In the genomic region with DNA sequence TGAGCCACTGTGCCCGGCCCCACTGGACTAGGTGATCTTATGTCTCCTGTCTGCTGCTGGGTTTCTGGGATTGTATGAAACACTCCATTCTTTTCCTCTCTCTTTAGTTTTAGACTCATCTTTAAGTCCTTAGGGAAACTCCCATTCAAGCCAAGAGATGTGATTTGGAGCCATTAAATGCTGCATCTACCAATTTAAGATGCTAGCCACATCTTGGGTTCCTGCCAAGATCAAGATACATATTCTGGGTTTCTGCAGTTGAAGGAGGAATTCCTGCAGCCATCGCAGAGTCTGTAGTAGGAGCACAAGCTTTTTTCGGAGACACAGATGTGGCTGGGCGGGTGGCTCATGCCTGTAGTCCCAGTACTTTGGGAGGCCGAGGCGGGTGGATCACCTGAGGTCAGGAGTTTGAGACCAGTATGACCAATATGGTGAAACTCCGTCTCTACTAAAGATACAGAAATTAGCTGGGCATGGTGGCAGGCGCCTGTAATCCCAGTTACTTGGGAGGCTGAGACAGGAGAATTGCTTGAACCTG, we compare ENCODE assay signal across 21 cellular contexts. TPM values are rescaled to one million over a fixed set of nuclear protein-coding genes. Genes with fewer than 3 reads are reported as not detected.
DNase-seq lines count a peak whose midpoint lies in the region; ATAC-seq and TF ChIP-seq lines count a peak whose summit lies in the region.
"Had no signal": no experiment of that assay in that cellular context is flagged by ENCODE, and none has a peak within 500 bp of the region (broad histone marks: within the 10 kb centered on the region; RNA-seq: fewer than 3 reads in every experiment).

No MANE protein-coding gene starts in this region.

- no peaks in the 10 kb centered on the region for H3K9me3 ChIP-seq in HCT116 (ENCODE audit: control insufficient read depth in 1 of 2, insufficient read depth in 1 of 2, low read depth in 1 of 2, low read length in 2 of 2)
- no peaks in the 10 kb centered on the region for H3K9me3 ChIP-seq in subcutaneous abdominal adipose tissue (ENCODE audit: control insufficient read depth in 5 of 5, low read length in 5 of 5)
- no peaks in the 10 kb centered on the region for H3K9me3 ChIP-seq in naive thymus-derived CD4-positive, alpha-beta T cell (ENCODE audit: control insufficient read depth in 2 of 3, low read length in 3 of 3)
- H3K9me3 ChIP-seq: HAP-1, MG63, SK-N-SH had no signal

- CTCF ChIA-PET in HCT116 (lab: Charles Lee) = interaction anchor here (1.0 to 1.6 kb wide), 2 partner anchors 100 to 135 kb away, joined by 3 to 10 read pairs; partner anchors contain the start of gene TOR2A
- CTCF ChIA-PET in naive thymus-derived CD4-positive, alpha-beta T cell (lab: Charles Lee) = no interaction called here

- TF ChIP-seq RAD21 in HCT116 (IDR thresholded peaks at IDR 0.05; ENCODE audit: low read depth) = no peak

- no peak for TF ChIP-seq POLR2A in HCT116 (IDR thresholded peaks at IDR 0.05; ENCODE audit: borderline replicate concordance, extremely low read depth, insufficient read depth, insufficient read length)

- H3K79me2 ChIP-seq in GM23338 (replicated peaks; ENCODE audit: insufficient read depth) (peaks cover 56% of the 10 kb centered on the region), HCT116 (ENCODE audit: insufficient read depth, low read length) (no peaks in the 10 kb centered on the region)

- H3K4me2 ChIP-seq in GM23338 (no peak overlapping the region), HCT116 (ENCODE audit: low read length) (no peak overlapping the region)
- H3K4me2 ChIP-seq: SK-N-SH had no signal

- no peak overlapping the region for H3K9ac ChIP-seq in HCT116 (ENCODE audit: low read length)
- no peak overlapping the region for H3K9ac ChIP-seq in subcutaneous abdominal adipose tissue (ENCODE audit: low read length in 5 of 5)
- H3K9ac ChIP-seq: SK-N-SH had no signal

- no peak for TF ChIP-seq CTCF in GM23338 (conservative IDR thresholded peaks at IDR 0.05; ENCODE audit: low read depth in 2 of 2)
- TF ChIP-seq CTCF in HCT116 (IDR thresholded peaks at IDR 0.05 in 2 of 3, conservative IDR thresholded peaks at IDR 0.05 in 1 of 3; ENCODE audit: borderline replicate concordance in 1 of 3, insufficient read depth in 1 of 3, low read depth in 2 of 3, low read length in 2 of 3) = no peak
- TF ChIP-seq CTCF in choroid plexus epithelial cell (conservative IDR thresholded peaks at IDR 0.05; ENCODE audit: low read depth, low read length) = no peak

- no peak overlapping the region for H3K4me3 Mint-ChIP-seq in GM23338
- H3K4me3 Mint-ChIP-seq in naive thymus-derived CD4-positive, alpha-beta T cell = no peak overlapping the region
- H3K4me3 Mint-ChIP-seq: CD14-positive monocyte, IgD-negative memory B cell had no signal

- 0 out of 2 replicates have a peak overlapping the region, but pooled peaks have one; percentile 21 for H3K27ac Mint-ChIP-seq in GM23338
- no peak overlapping the region for H3K27ac Mint-ChIP-seq in naive thymus-derived CD4-positive, alpha-beta T cell
- H3K27ac Mint-ChIP-seq: CD14-positive monocyte, IgD-negative memory B cell had no signal

- H3K4me1 ChIP-seq in GM23338 (ENCODE audit: insufficient read depth) (peaks cover 19% of the 10 kb centered on the region), HCT116 (ENCODE audit: control insufficient read depth in 1 of 2, insufficient read depth in 2 of 2, low read length in 2 of 2) (peaks cover 9 to 12% of the 10 kb centered on the region in 2 experiments; a peak in 3 of 4 replicates), subcutaneous abdominal adipose tissue (ENCODE audit: control insufficient read depth in 5 of 5, insufficient read depth in 5 of 5, low read length in 5 of 5) (peaks cover 0 to 33% (median 11%) of the 10 kb centered on the region in 5 donors)
- H3K4me1 ChIP-seq in naive thymus-derived CD4-positive, alpha-beta T cell (ENCODE audit: control insufficient read depth in 2 of 2, insufficient read depth in 2 of 2, low read length in 2 of 2) = peaks cover 0 to 6% of the 10 kb centered on the region in 2 donors

- no peak for ATAC-seq in GM23338
- 0 out of 2 replicates have a peak, but pooled peaks have one; percentile 32 for ATAC-seq in HCT116
- no peak for ATAC-seq in naive thymus-derived CD4-positive, alpha-beta T cell

- intact Hi-C loops in HCT116 (cut with micrococcal nuclease) = no loop called here
- intact Hi-C loops in naive thymus-derived CD4-positive, alpha-beta T cell (cut with micrococcal nuclease) = no loop called here

- H3K27ac ChIP-seq in GM23338 (ENCODE audit: low read depth) (no peak overlapping the region), HCT116 (ENCODE audit: low read depth, low read length) (no peak overlapping the region), subcutaneous abdominal adipose tissue (ENCODE audit: low read depth, low read length) (peak overlapping the region; percentile 26)
- H3K27ac ChIP-seq in naive thymus-derived CD4-positive, alpha-beta T cell (ENCODE audit: low read depth, low read length) = no peak overlapping the region

- H3K36me3 ChIP-seq in GM23338 (ENCODE audit: insufficient read depth) (no peaks in the 10 kb centered on the region), HCT116 (ENCODE audit: control insufficient read depth in 1 of 2, insufficient read depth in 2 of 2, low read length in 2 of 2) (no peaks in the 10 kb centered on the region), subcutaneous abdominal adipose tissue (ENCODE audit: control insufficient read depth in 5 of 5, insufficient read depth in 5 of 5, low read length in 5 of 5) (no peaks in the 10 kb centered on the region)
- H3K36me3 ChIP-seq in naive thymus-derived CD4-positive, alpha-beta T cell (ENCODE audit: control insufficient read depth in 2 of 3, insufficient read depth in 3 of 3, low read length in 3 of 3) = no peaks in the 10 kb centered on the region
- H3K36me3 ChIP-seq: HAP-1, MG63 had no signal

- H3K4me3 ChIP-seq in GM23338 = no peak overlapping the region
- no peak overlapping the region for H3K4me3 ChIP-seq in HCT116 (replicated peaks in 1 of 2; ENCODE audit: low read depth in 1 of 2, low read length in 2 of 2)
- H3K4me3 ChIP-seq in choroid plexus epithelial cell (ENCODE audit: low read depth, low read length) = no peak overlapping the region
- H3K4me3 ChIP-seq in subcutaneous abdominal adipose tissue (ENCODE audit: low read depth in 1 of 5, low read length in 5 of 5) = no peak overlapping the region
- no peak overlapping the region for H3K4me3 ChIP-seq in naive thymus-derived CD4-positive, alpha-beta T cell (ENCODE audit: low read length)
- H3K4me3 ChIP-seq: HAP-1, MG63 had no signal

- POLR2A ChIA-PET in HCT116 (lab: Charles Lee) = no interaction called here
- POLR2A ChIA-PET in naive thymus-derived CD4-positive, alpha-beta T cell (lab: Charles Lee) = interaction anchor here (0.7 kb wide), 1 partner anchor 28 kb away, joined by 5 read pairs; no protein-coding TSS in a partner anchor

- no TSS peak for BruUV-seq in HCT116 (replicated peaks; lab: Mats Ljungman, UMichigan)

- H3K27me3 Mint-ChIP-seq in GM23338 (ENCODE audit: insufficient read depth, low read depth, poor library complexity) = peaks cover 9% of the 10 kb centered on the region
- no peaks in the 10 kb centered on the region for H3K27me3 Mint-ChIP-seq in naive thymus-derived CD4-positive, alpha-beta T cell

- H3K36me3 Mint-ChIP-seq in GM23338 (ENCODE audit: low read depth) = no peaks in the 10 kb centered on the region
- H3K36me3 Mint-ChIP-seq in naive thymus-derived CD4-positive, alpha-beta T cell = no peaks in the 10 kb centered on the region
- H3K36me3 Mint-ChIP-seq: CD14-positive monocyte, IgD-negative memory B cell had no signal

- 0 out of 2 replicates have a peak, but pooled peaks cover 5% of the 10 kb centered on the region for H3F3A ChIP-seq in GM23338 (replicated peaks; ENCODE audit: low read depth)

- no peaks in the 10 kb centered on the region for H3K9me3 Mint-ChIP-seq in GM23338
- no peaks in the 10 kb centered on the region for H3K9me3 Mint-ChIP-seq in naive thymus-derived CD4-positive, alpha-beta T cell

- H3K9me2 ChIP-seq in GM23338 (ENCODE audit: insufficient read depth) (no peaks in the 10 kb centered on the region), HCT116 (ENCODE audit: insufficient read depth) (no peaks in the 10 kb centered on the region)
- H3K9me2 ChIP-seq: SK-N-SH had no signal

- H4K20me1 ChIP-seq in GM23338 (replicated peaks; ENCODE audit: insufficient read depth) (no peaks in the 10 kb centered on the region; the same call in 1 of the 2 replicates), HCT116 (ENCODE audit: insufficient read depth) (no peaks in the 10 kb centered on the region)

- H3K4me1 Mint-ChIP-seq in GM23338 = peaks cover 26% of the 10 kb centered on the region
- peaks cover 2 to 20% (median 14%) of the 10 kb centered on the region in 7 donors for H3K4me1 Mint-ChIP-seq in naive thymus-derived CD4-positive, alpha-beta T cell
- H3K4me1 Mint-ChIP-seq: IgD-negative memory B cell had no signal

- H3K27me3 ChIP-seq in GM23338 (ENCODE audit: insufficient read depth) = no peaks in the 10 kb centered on the region
- H3K27me3 ChIP-seq in HCT116 (ENCODE audit: insufficient read depth, low read length) = no peaks in the 10 kb centered on the region
- no peaks in the 10 kb centered on the region for H3K27me3 ChIP-seq in subcutaneous abdominal adipose tissue (ENCODE audit: control insufficient read depth in 5 of 5, insufficient read depth in 4 of 5, low read length in 5 of 5)
- H3K27me3 ChIP-seq in naive thymus-derived CD4-positive, alpha-beta T cell (ENCODE audit: control insufficient read depth in 2 of 2, insufficient read depth in 2 of 2, low read length in 2 of 2) = no peaks in the 10 kb centered on the region
- H3K27me3 ChIP-seq: MG63 had no signal

- DNase-seq in GM23338 (ENCODE audit: low spot score) = no peak
- no peak for DNase-seq in HCT116 (ENCODE audit: low read depth, low spot score)
- DNase-seq in choroid plexus epithelial cell (ENCODE audit: low read depth) = peak; percentile 34
- DNase-seq in naive thymus-derived CD4-positive, alpha-beta T cell = no peak
- DNase-seq in cerebellar nuclear complex (lab: John Stamatoyannopoulos, UW) = no peak
- DNase-seq in GM19240 (ENCODE audit: insufficient read length, low spot score) = no peak
- DNase-seq: DMS79, Kasumi-1, MG63, NCI-H1048, NCI-H1436, NCI-H1930, NCI-H2171, NCI-H446 treated with DMSO at 0.1 percent for 48 hours, NCI-H748 treated with DMSO at 0.1 percent for 48 hours, SHP77, SK-N-SH had no signal

- RAD21 ChIA-PET in HCT116 (lab: Charles Lee; ENCODE audit: low non-redundant PET in 1 of 2, low total read pairs in 2 of 2, uncharacterized antibody in 2 of 2, unreplicated experiment in 2 of 2) = no interaction called here

- H2AFZ ChIP-seq in GM23338 (no peak overlapping the region), HCT116 (ENCODE audit: low read depth, low read length, poor library complexity, severe bottlenecking) (no peak overlapping the region)

TF ChIP-seq in GM23338, 12 proteins besides CTCF, POLR2A, EP300 and RAD21 (continues in another document):
- TF ChIP-seq ZNF114 (CRISPR knock-in tag; IDR thresholded peaks at IDR 0.05) = no peak

RNA-seq across cellular contexts. Expression of gene STXBP1, which starts 23.2 kb away (rescaled TPM):
- 48.6 and 76.4 TPM in 2 replicates for total RNA-seq in GM23338 (2014; rRNA removed; shearing (Covaris generic))
- 45.8 and 50.4 TPM in 2 replicates for polyA plus RNA-seq in GM23338 (2016; fragmentation: Nextera tagmentation; extraction: Ambion mirVana)
- total RNA-seq in HCT116 (2021; ENCODE audit: unreplicated experiment) = 40.6 TPM
- polyA plus RNA-seq in HCT116 (2012) = 31.8 and 33.3 TPM in 2 replicates
- 10 to 100 TPM in 4 of 5 experiments, 1 to 10 TPM in 1; 6.7 to 17.8 (median 14.1) TPM for total RNA-seq in naive thymus-derived CD4-positive, alpha-beta T cell
- 1 to 10 TPM; 3.0 to 3.3 TPM for polyA plus RNA-seq in naive thymus-derived CD4-positive, alpha-beta T cell
